8 cellular contexts compared by ENCODE assay signal in genomic region chr6:37547564-37548061, GRCh38. TPM values are rescaled to one million over a fixed set of nuclear protein-coding genes. Genes with fewer than 3 reads are reported as not detected.
A peak's percentile ranks its signal among the peaks of the same experiment; 100 is the strongest.
DNase-seq lines count a peak whose midpoint lies in the region; ATAC-seq, FAIRE-seq and TF ChIP-seq lines count a peak whose summit lies in the region.

No MANE protein-coding gene starts in this region.

- H3K27ac ChIP-seq in ascending aorta: no peak overlapping the region

- H3K27ac Mint-ChIP-seq in activated T-helper 17 cell treated with anti-CD3 and anti-CD28 coated beads, Interleukin-2, amount 50 U/mL, for 72 hours: peak overlapping the region; percentile 75
- no peak overlapping the region for H3K27ac Mint-ChIP-seq in nephron progenitor cell

- H3K9me3 Mint-ChIP-seq in activated T-helper 17 cell treated with anti-CD3 and anti-CD28 coated beads, Interleukin-2, amount 50 U/mL, for 72 hours: no peaks in the 10 kb centered on the region
- no peaks in the 10 kb centered on the region for H3K9me3 Mint-ChIP-seq in nephron progenitor cell

- TF ChIP-seq POLR2A in GM12891 (IDR thresholded peaks at IDR 0.05; ENCODE audit: low read depth, low read length): no peak

- in situ Hi-C loops in G401 (cut with HindIII; ENCODE audit: low sequenced_read_pairs): no loop called here

- ATAC-seq in activated T-helper 17 cell treated with anti-CD3 and anti-CD28 coated beads, Interleukin-2, amount 50 U/mL, for 72 hours (replicated peaks): peak; percentile 52
- no peak for ATAC-seq in HG03139 (IDR thresholded peaks at IDR 0.05; ENCODE audit: unreplicated experiment)

- FAIRE-seq in GM12891 (lab: Jason Lieb, UNC): no peak

- DNase-seq in G401 (ENCODE audit: low spot score) (peak; percentile 46), Kasumi-1 (lab: John Stamatoyannopoulos, UW) (peak; percentile 58 to 70), mucosa of gallbladder (ENCODE audit: low spot score) (peak; percentile 51), GM12891 (ENCODE audit: insufficient read length, low spot score) (no peak), nephron progenitor cell (no peak), ascending aorta (ENCODE audit: low spot score in 2 of 2) (no peak)

- H3K4me1 ChIP-seq in ascending aorta: peaks cover 0 to 8% of the 10 kb centered on the region in 2 donors

- intact Hi-C loops in ascending aorta (cut with DNase I): no loop called here

- no peaks in the 10 kb centered on the region for H3K27me3 Mint-ChIP-seq in activated T-helper 17 cell treated with anti-CD3 and anti-CD28 coated beads, Interleukin-2, amount 50 U/mL, for 72 hours
- H3K27me3 Mint-ChIP-seq in nephron progenitor cell (ENCODE audit: low read depth, poor library complexity): peaks cover 47% of the 10 kb centered on the region

- peaks cover 8% of the 10 kb centered on the region for H3K4me1 Mint-ChIP-seq in activated T-helper 17 cell treated with anti-CD3 and anti-CD28 coated beads, Interleukin-2, amount 50 U/mL, for 72 hours
- peaks cover 25% of the 10 kb centered on the region for H3K4me1 Mint-ChIP-seq in nephron progenitor cell

- no peak overlapping the region for H3K4me3 ChIP-seq in ascending aorta

- TF ChIP-seq CTCF in nephron progenitor cell (IDR thresholded peaks at IDR 0.05): no peak
- TF ChIP-seq CTCF in ascending aorta (IDR thresholded peaks at IDR 0.05): no peak

- peak overlapping the region; percentile 42 for H3K4me3 Mint-ChIP-seq in activated T-helper 17 cell treated with anti-CD3 and anti-CD28 coated beads, Interleukin-2, amount 50 U/mL, for 72 hours
- no peak overlapping the region for H3K4me3 Mint-ChIP-seq in nephron progenitor cell

- no peaks in the 10 kb centered on the region for H3K36me3 ChIP-seq in ascending aorta

- no peaks in the 10 kb centered on the region for H3K36me3 Mint-ChIP-seq in activated T-helper 17 cell treated with anti-CD3 and anti-CD28 coated beads, Interleukin-2, amount 50 U/mL, for 72 hours (ENCODE audit: low read depth)
- H3K36me3 Mint-ChIP-seq in nephron progenitor cell (ENCODE audit: low read depth): no peaks in the 10 kb centered on the region

- no peaks in the 10 kb centered on the region for H3K9me3 ChIP-seq in ascending aorta

- H3K27me3 ChIP-seq in ascending aorta: no peaks in the 10 kb centered on the region

TF ChIP-seq in GM12891, 5 proteins besides CTCF, POLR2A, EP300 and RAD21:
- TF ChIP-seq POU2F2 (IDR thresholded peaks at IDR 0.05; ENCODE audit: low read depth, low read length) (no peak), POLR2AphosphoS5 (IDR thresholded peaks at IDR 0.05; ENCODE audit: low read depth, low read length) (no peak), PAX5 (IDR thresholded peaks at IDR 0.05; ENCODE audit: insufficient read depth, low read length, severe bottlenecking) (no peak), SPI1 (IDR thresholded peaks at IDR 0.05; ENCODE audit: low read depth, low read length) (no peak), TAF1 (IDR thresholded peaks at IDR 0.05; ENCODE audit: low read depth, low read length) (no peak)

RNA-seq across cellular contexts. Expression of gene CCDC167, which starts 47.9 kb away (rescaled TPM):
- 52.4 and 75.3 TPM in 2 replicates for total RNA-seq in G401 (2014; rRNA removed; shearing (Covaris generic))
- total RNA-seq in activated T-helper 17 cell treated with anti-CD3 and anti-CD28 coated beads, Interleukin-2, amount 50 U/mL, for 72 hours: 10 to 100 TPM; 39.2 to 78.5 TPM
- total RNA-seq in mucosa of gallbladder (12.9 TPM), ascending aorta (28.4 TPM)
- polyA plus RNA-seq in GM12891 (2012; ENCODE audit: low read depth, missing spikeins): 113 TPM

Comparison
In these comparisons a context has a peak if more than half of its experiments do, and no peak if none do; other contexts are left out.
1. DNase-seq: peak in G401 (single experiment), Kasumi-1 (2 of 2) and mucosa of gallbladder (single experiment); none in GM12891 (single experiment), nephron progenitor cell (single experiment) and ascending aorta (0 of 2).